17 cellular contexts compared by ENCODE assay signal in the genomic region with DNA sequence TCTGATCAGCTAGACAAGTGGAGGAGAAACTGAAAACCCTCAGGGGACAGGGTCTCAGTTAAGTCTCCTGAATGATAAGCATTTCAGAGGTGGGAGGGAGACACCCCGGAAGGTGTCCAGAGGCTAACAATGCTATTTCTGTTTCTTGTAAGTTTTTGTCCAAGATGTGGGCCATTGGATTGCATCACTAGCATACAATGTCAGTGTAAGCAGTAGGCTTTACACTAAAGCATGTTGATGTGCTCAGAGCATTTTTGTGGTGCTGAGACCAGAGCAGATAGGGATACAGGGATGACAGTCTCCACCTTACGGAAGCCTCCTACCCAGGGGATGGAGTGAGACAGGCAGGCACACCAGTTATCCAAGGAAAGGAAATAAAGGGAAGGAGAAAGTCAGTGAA. TPM values are rescaled to one million over a fixed set of nuclear protein-coding genes. Genes with fewer than 3 reads are reported as not detected.
DNase-seq lines count a peak whose midpoint lies in the region; ATAC-seq and TF ChIP-seq lines count a peak whose summit lies in the region.
"Had no signal": no experiment of that assay in that cellular context is flagged by ENCODE, and none has a peak within 500 bp of the region (broad histone marks: within the 10 kb centered on the region; RNA-seq: fewer than 3 reads in every experiment).

No MANE protein-coding gene starts in this region.

- H3K4me1 Mint-ChIP-seq in activated naive CD4-positive, alpha-beta T cell treated with anti-CD3 and anti-CD28 coated beads, Interleukin-2, amount 50 U/mL, for 24 hours, result peaks cover 48% of the 10 kb centered on the region
- H3K4me1 Mint-ChIP-seq in chondrocyte (ENCODE audit: low read depth), result peaks cover 50% of the 10 kb centered on the region
- peaks cover 45% of the 10 kb centered on the region for H3K4me1 Mint-ChIP-seq in nephron

- DNase-seq in activated naive CD4-positive, alpha-beta T cell treated with anti-CD3 and anti-CD28 coated beads, Interleukin-2, amount 50 U/mL, for 16 hours, result no peak
- DNase-seq in chondrocyte (ENCODE audit: low spot score) (no peak), upper lobe of left lung (no peak), NCI-H2081 (lab: John Stamatoyannopoulos, UW) (no peak), esophagus muscularis mucosa (ENCODE audit: extremely low spot score) (no peak)
- DNase-seq in stimulated activated CD4-positive, alpha-beta T cell treated with anti-CD3 and anti-CD28 coated beads, Interleukin-2, amount 100 ng/mL, for 24 hours, result no peak
- DNase-seq: activated CD8-positive, alpha-beta T cell treated with anti-CD3 and anti-CD28 coated beads for 36 hours; CD8-positive, alpha-beta memory T cell; NCI-H82; SK-N-SH had no signal

- peaks cover 24% of the 10 kb centered on the region for H3K9me3 Mint-ChIP-seq in activated naive CD4-positive, alpha-beta T cell treated with anti-CD3 and anti-CD28 coated beads, Interleukin-2, amount 50 U/mL, for 24 hours
- H3K9me3 Mint-ChIP-seq in chondrocyte (ENCODE audit: low read depth), result peaks cover 5% of the 10 kb centered on the region
- peaks cover 6% of the 10 kb centered on the region for H3K9me3 Mint-ChIP-seq in nephron

- H3K27ac ChIP-seq in upper lobe of left lung (peak overlapping the region; percentile 95 to 98 (median 96)), esophagus muscularis mucosa (replicated peaks in 1 of 4) (peak overlapping the region in 2 of 4 donors; percentile 89 to 94)

- no peak for TF ChIP-seq POLR2A in upper lobe of left lung (IDR thresholded peaks at IDR 0.05)
- no peak for TF ChIP-seq POLR2A in esophagus muscularis mucosa (IDR thresholded peaks at IDR 0.05; ENCODE audit: low read depth)

- H3K4me3 ChIP-seq in upper lobe of left lung, result no peak overlapping the region
- H3K4me3 ChIP-seq in esophagus muscularis mucosa, result no peak overlapping the region
- H3K4me3 ChIP-seq: A549 had no signal

- H3K4me1 ChIP-seq in upper lobe of left lung, result peaks cover 21 to 40% (median 36%) of the 10 kb centered on the region in 4 donors
- H3K4me1 ChIP-seq in esophagus muscularis mucosa, result peaks cover 5 to 41% (median 27%) of the 10 kb centered on the region in 4 donors

- TF ChIP-seq EP300 in upper lobe of left lung (IDR thresholded peaks at IDR 0.05) (no peak), esophagus muscularis mucosa (IDR thresholded peaks at IDR 0.05) (no peak)

- no peak for ATAC-seq in upper lobe of left lung (ENCODE audit: low FRiP score in 2 of 2)
- ATAC-seq: A549; activated CD8-positive, alpha-beta T cell treated with anti-CD3 and anti-CD28 coated beads for 36 hours; Panc1 had no signal

- H3K27me3 ChIP-seq in upper lobe of left lung (no peaks in the 10 kb centered on the region), esophagus muscularis mucosa (no peaks in the 10 kb centered on the region)

- H3K27ac Mint-ChIP-seq in activated naive CD4-positive, alpha-beta T cell treated with anti-CD3 and anti-CD28 coated beads, Interleukin-2, amount 50 U/mL, for 24 hours, result peak overlapping the region; percentile 79
- H3K27ac Mint-ChIP-seq in chondrocyte (ENCODE audit: unreplicated experiment) (peak overlapping the region; percentile 13), nephron (peak overlapping the region; percentile 85 to 94 (median 93))
- H3K27ac Mint-ChIP-seq: activated CD8-positive, alpha-beta T cell treated with anti-CD3 and anti-CD28 coated beads for 36 hours; activated T-helper 1 cell treated with anti-CD3 and anti-CD28 coated beads, Interleukin-12 subunit alpha, Interleukin-12 subunit beta, Interleukin-2, Interleukin-4 antibody, amounts not matched to agents 30 ng/mL and 10 ng/mL and 1 ng/mL, durations not matched to agents 14 hours and 24 hours and 36 hours had no signal

- H3K4me3 Mint-ChIP-seq in activated naive CD4-positive, alpha-beta T cell treated with anti-CD3 and anti-CD28 coated beads, Interleukin-2, amount 50 U/mL, for 24 hours, result no peak overlapping the region
- H3K4me3 Mint-ChIP-seq in chondrocyte (ENCODE audit: unreplicated experiment) (no peak overlapping the region), nephron (peak overlapping the region; percentile 57 to 65 (median 64))
- H3K4me3 Mint-ChIP-seq: activated CD8-positive, alpha-beta T cell treated with anti-CD3 and anti-CD28 coated beads for 36 hours; activated T-helper 1 cell treated with anti-CD3 and anti-CD28 coated beads, Interleukin-12 subunit alpha, Interleukin-12 subunit beta, Interleukin-2, Interleukin-4 antibody, amounts not matched to agents 30 ng/mL and 10 ng/mL and 1 ng/mL, durations not matched to agents 14 hours and 24 hours and 36 hours had no signal

- TF ChIP-seq CTCF in chondrocyte (IDR thresholded peaks at IDR 0.05) (no peak), nephron (IDR thresholded peaks at IDR 0.05; ENCODE audit: unreplicated experiment in 3 of 3) (no peak), upper lobe of left lung (IDR thresholded peaks at IDR 0.05) (no peak), esophagus muscularis mucosa (IDR thresholded peaks at IDR 0.05) (no peak)

- peaks cover 23% of the 10 kb centered on the region for H3K27me3 Mint-ChIP-seq in activated naive CD4-positive, alpha-beta T cell treated with anti-CD3 and anti-CD28 coated beads, Interleukin-2, amount 50 U/mL, for 24 hours
- no peaks in the 10 kb centered on the region for H3K27me3 Mint-ChIP-seq in chondrocyte (ENCODE audit: low read depth)
- H3K27me3 Mint-ChIP-seq in nephron (ENCODE audit: low read depth), result peaks cover 7% of the 10 kb centered on the region

- H3K36me3 ChIP-seq in upper lobe of left lung (peaks cover 0 to 10% (median 3%) of the 10 kb centered on the region in 4 donors), esophagus muscularis mucosa (peaks cover 0 to 8% (median 0%) of the 10 kb centered on the region in 4 donors)

- intact Hi-C loops in esophagus muscularis mucosa (cut with DNase I), result loop anchor here (5.0 kb wide), 1 partner anchor 78 kb away; no protein-coding TSS in a partner anchor

- H3K36me3 Mint-ChIP-seq in activated naive CD4-positive, alpha-beta T cell treated with anti-CD3 and anti-CD28 coated beads, Interleukin-2, amount 50 U/mL, for 24 hours, result peaks cover 17% of the 10 kb centered on the region
- peaks cover 2% of the 10 kb centered on the region for H3K36me3 Mint-ChIP-seq in chondrocyte (ENCODE audit: low read depth)
- peaks cover 9% of the 10 kb centered on the region for H3K36me3 Mint-ChIP-seq in nephron (ENCODE audit: low read depth)

- H3K9me3 ChIP-seq in upper lobe of left lung, result peaks cover 0 to 4% (median 0%) of the 10 kb centered on the region in 4 donors
- H3K9me3 ChIP-seq in esophagus muscularis mucosa, result peaks cover 0 to 8% (median 3%) of the 10 kb centered on the region in 4 donors
- H3K9me3 ChIP-seq: SK-N-SH had no signal

- WGBS in upper lobe of left lung, 2 donors, result 95 to 100% methylated on average over 2 of the region's 2 CpGs
- WGBS in esophagus muscularis mucosa, result 94% methylated on average over 2 of the region's 2 CpGs

RNA-seq across cellular contexts. Expression of gene IL1R1, which starts 2.2 kb away (rescaled TPM):
- total RNA-seq in chondrocyte (22.0 to 53.7 TPM (median 22.9 TPM) in 3 replicates), upper lobe of left lung (100 to 1,000 TPM in 3 of 6 donors, 10 to 100 TPM in 3; 48.2 to 148 (median 111) TPM), esophagus muscularis mucosa (100 to 1,000 TPM in 1 of 4 donors, 10 to 100 TPM in 3; 41.5 to 157 (median 56.6) TPM)

RNA-seq across cellular contexts. Expression of gene IL1RL2, which starts 46.5 kb away (rescaled TPM):
- total RNA-seq in chondrocyte (0.07 to 0.46 TPM in 2 of 3 replicates, not detected in the other), upper lobe of left lung (1 to 10 TPM in 3 of 6 donors, under 1 TPM in 2, not detected in 1; 0.57 to 1.7 (median 1.4) TPM), esophagus muscularis mucosa (under 1 TPM in 3 of 4 donors, not detected in 1; 0.19 to 0.92 (median 0.66) TPM)
- total RNA-seq: activated CD8-positive, alpha-beta T cell treated with anti-CD3 and anti-CD28 coated beads for 36 hours; Daoy; neural crest cell had no signal

Comparison
In these comparisons a context has a peak if more than half of its experiments do, and no peak if none do; other contexts are left out.
1. H3K27ac Mint-ChIP-seq: peak in every context shown above with its lines; median percentile 93 in nephron; 79 in activated naive CD4-positive, alpha-beta T cell treated with anti-CD3 and anti-CD28 coated beads, Interleukin-2, amount 50 U/mL, for 24 hours; 13 in chondrocyte.
2. H3K4me3 Mint-ChIP-seq: peak in nephron (3 of 3); none in activated naive CD4-positive, alpha-beta T cell treated with anti-CD3 and anti-CD28 coated beads, Interleukin-2, amount 50 U/mL, for 24 hours (single experiment) and chondrocyte (single experiment).